ENCODE assay signal across 28 cellular contexts in genomic region chr7:79008786-79009185, GRCh38.
"Had no signal": no experiment of that assay in that cellular context is flagged by ENCODE, and none has a peak within 500 bp of the region (broad histone marks: within the 10 kb centered on the region; RNA-seq: fewer than 3 reads in every experiment).

No MANE protein-coding gene starts in this region.

- H3K4me1 ChIP-seq: SJSA1 had no signal

- H3K9me3 ChIP-seq: MG63, SJSA1, SK-N-SH had no signal

- H2AFZ ChIP-seq: PC-9 had no signal

- H3K4me2 ChIP-seq: PC-9, SK-N-SH had no signal

- H3K36me3 ChIP-seq: MG63, SJSA1 had no signal

- H3K27me3 ChIP-seq: MG63, SJSA1 had no signal

- DNase-seq: Kasumi-1, KG1, MG63, NCI-H1048, NCI-H1092 treated with DMSO at 0.1 percent for 48 hours, NCI-H1436, NCI-H146, NCI-H1694, NCI-H187, NCI-H1930, NCI-H2029 treated with DMSO at 0.1 percent for 48 hours, NCI-H2081 treated with DMSO at 0.1 percent for 48 hours, NCI-H2107, NCI-H2171, NCI-H226, NCI-H446 treated with DMSO at 0.1 percent for 48 hours, NCI-H510A, NCI-H524, NCI-H526, NCI-H774, PC-9, Right ventricle myocardium superior, RPMI8226, SHP77 treated with DMSO at 0.1 percent for 48 hours, SK-N-SH, T-cell had no signal

- H3K27ac ChIP-seq: PC-9, SJSA1 had no signal

- H3K4me3 ChIP-seq: K562, MG63, PC-9, SJSA1 had no signal
